Comparison of ENCODE assay signal across 16 cellular contexts in genomic region chr17:38099262-38099661, GRCh38. TPM values are rescaled to one million over a fixed set of nuclear protein-coding genes. Genes with fewer than 3 reads are reported as not detected.
"Had no signal": no experiment of that assay in that cellular context is flagged by ENCODE, and none has a peak within 500 bp of the region (broad histone marks: within the 10 kb centered on the region; RNA-seq: fewer than 3 reads in every experiment).

No MANE protein-coding gene starts in this region.

RNA-seq across cellular contexts. Expression of gene TBC1D3E, which starts 28.5 kb away (rescaled TPM):
- total RNA-seq: neural crest cell, omental fat pad, osteocyte, pancreas, posterior vena cava, prostate gland, pulmonary artery endothelial cell, right atrium auricular region, sciatic nerve, smooth muscle cell, spleen, suprapubic skin, transverse colon, upper lobe of right lung, uterus had no signal

RNA-seq across cellular contexts. Expression of gene TBC1D3C, which starts 30.8 kb away (rescaled TPM):
- total RNA-seq: naive thymus-derived CD4-positive, alpha-beta T cell; neural crest cell; osteocyte; posterior vena cava; prostate gland; pulmonary artery endothelial cell; right atrium auricular region; sciatic nerve; smooth muscle cell; suprapubic skin; transverse colon; upper lobe of right lung had no signal
